ENCODE assay signal across 27 cellular contexts in the genomic region with DNA sequence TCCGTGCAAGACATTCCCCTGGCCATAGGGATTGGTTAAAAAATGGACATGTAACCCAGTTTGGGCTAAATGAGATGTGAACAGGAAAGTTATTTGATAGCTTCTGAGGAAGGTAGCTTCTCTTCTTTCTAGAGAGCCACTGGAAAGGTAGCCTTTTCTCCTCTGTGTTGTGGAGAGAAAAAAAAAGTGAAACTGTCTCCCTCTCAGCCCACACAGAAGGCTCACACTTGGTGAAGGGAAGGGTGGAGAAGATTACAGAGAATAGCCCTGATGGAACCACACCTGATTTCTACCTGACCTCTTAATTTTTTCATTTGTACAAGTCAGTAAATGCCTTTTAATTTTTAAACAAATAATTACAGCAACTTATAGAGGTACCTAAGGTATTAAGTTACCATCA. TPM values are rescaled to one million over a fixed set of nuclear protein-coding genes. Genes with fewer than 3 reads are reported as not detected.
A peak's percentile ranks its signal among the peaks of the same experiment; 100 is the strongest.
DNase-seq lines count a peak whose midpoint lies in the region; ATAC-seq, FAIRE-seq and TF ChIP-seq lines count a peak whose summit lies in the region.
"Had no signal": no experiment of that assay in that cellular context is flagged by ENCODE, and none has a peak within 500 bp of the region (broad histone marks: within the 10 kb centered on the region; RNA-seq: fewer than 3 reads in every experiment).

No MANE protein-coding gene starts in this region.

- POLR2A ChIA-PET in activated CD4-positive, alpha-beta T cell treated with anti-CD3 and anti-CD28 coated beads for 36 hours (lab: Charles Lee), result no interaction called here
- POLR2A ChIA-PET in activated CD4-positive, alpha-beta T cell treated with anti-CD3 and anti-CD28 coated beads, Interleukin-2, amount 10 ng/mL, durations not matched to agents 7 days and 5 days (lab: Charles Lee), result interaction anchor here (0.7 kb wide), 1 partner anchor 10 kb away, joined by 3 read pairs; no protein-coding TSS in a partner anchor

- 14% methylated on average over 1 of the region's 1 CpG for WGBS in right lobe of liver (ENCODE audit: insufficient coverage, low coverage, low lambda C conversion rate, missing lambda C conversion rate)

- no peak overlapping the region for H3K4me3 Mint-ChIP-seq in activated CD4-positive, alpha-beta T cell treated with anti-CD3 and anti-CD28 coated beads for 36 hours
- H3K4me3 Mint-ChIP-seq in activated CD4-positive, alpha-beta T cell treated with anti-CD3 and anti-CD28 coated beads, Interleukin-2, amount 10 ng/mL, durations not matched to agents 7 days and 5 days, result no peak overlapping the region
- H3K4me3 Mint-ChIP-seq in activated T-helper 2 cell treated with anti-CD3 and anti-CD28 coated beads, Interferon-gamma antibody, Interleukin-2, Interleukin-4, amounts not matched to agents 10 μg/mL and 5 μg/mL and 100 μg/mL, durations not matched to agents 14 hours and 24 hours and 36 hours (ENCODE audit: low read depth), result no peak overlapping the region
- H3K4me3 Mint-ChIP-seq: B cell; natural killer cell treated with Interleukin-12 subunit alpha and Interleukin-12 subunit beta and Interleukin-15 and Interleukin-18, amount 100 ng/mL, for 72 hours had no signal

- no peak for FAIRE-seq in frontal cortex (lab: Jason Lieb, UNC)

- TF ChIP-seq CTCF in right lobe of liver (IDR thresholded peaks at IDR 0.05), result no peak

- peaks cover 53% of the 10 kb centered on the region for H3K4me1 Mint-ChIP-seq in activated CD4-positive, alpha-beta T cell treated with anti-CD3 and anti-CD28 coated beads for 36 hours
- peaks cover 12% of the 10 kb centered on the region for H3K4me1 Mint-ChIP-seq in activated CD4-positive, alpha-beta T cell treated with anti-CD3 and anti-CD28 coated beads, Interleukin-2, amount 10 ng/mL, durations not matched to agents 7 days and 5 days
- peaks cover 57% of the 10 kb centered on the region for H3K4me1 Mint-ChIP-seq in activated T-helper 2 cell treated with anti-CD3 and anti-CD28 coated beads, Interferon-gamma antibody, Interleukin-2, Interleukin-4, amounts not matched to agents 10 μg/mL and 5 μg/mL and 100 μg/mL, durations not matched to agents 14 hours and 24 hours and 36 hours (ENCODE audit: low read depth)
- H3K4me1 Mint-ChIP-seq: B cell had no signal

- H3K36me3 Mint-ChIP-seq in activated CD4-positive, alpha-beta T cell treated with anti-CD3 and anti-CD28 coated beads for 36 hours (ENCODE audit: low read depth), result no peaks in the 10 kb centered on the region
- no peaks in the 10 kb centered on the region for H3K36me3 Mint-ChIP-seq in activated CD4-positive, alpha-beta T cell treated with anti-CD3 and anti-CD28 coated beads, Interleukin-2, amount 10 ng/mL, durations not matched to agents 7 days and 5 days (ENCODE audit: low read depth)
- H3K36me3 Mint-ChIP-seq in activated T-helper 2 cell treated with anti-CD3 and anti-CD28 coated beads, Interferon-gamma antibody, Interleukin-2, Interleukin-4, amounts not matched to agents 10 μg/mL and 5 μg/mL and 100 μg/mL, durations not matched to agents 14 hours and 24 hours and 36 hours (ENCODE audit: low read depth), result no peaks in the 10 kb centered on the region
- H3K36me3 Mint-ChIP-seq: natural killer cell treated with Interleukin-12 subunit alpha and Interleukin-12 subunit beta and Interleukin-15 and Interleukin-18, amount 100 ng/mL, for 72 hours had no signal

- H3K9me3 ChIP-seq in right lobe of liver, result no peaks in the 10 kb centered on the region
- no peaks in the 10 kb centered on the region for H3K9me3 ChIP-seq in SJCRH30 (replicated peaks)
- H3K9me3 ChIP-seq: Caco-2, left lung, Peyer's patch, SJSA1, transverse colon had no signal

- no peaks in the 10 kb centered on the region for H3K36me3 ChIP-seq in right lobe of liver
- H3K36me3 ChIP-seq in SJCRH30, result no peaks in the 10 kb centered on the region
- H3K36me3 ChIP-seq: left lung, Peyer's patch, SJSA1, transverse colon had no signal

- no peak overlapping the region for H3K27ac Mint-ChIP-seq in activated CD4-positive, alpha-beta T cell treated with anti-CD3 and anti-CD28 coated beads for 36 hours
- no peak overlapping the region for H3K27ac Mint-ChIP-seq in activated CD4-positive, alpha-beta T cell treated with anti-CD3 and anti-CD28 coated beads, Interleukin-2, amount 10 ng/mL, durations not matched to agents 7 days and 5 days
- peak overlapping the region; percentile 23 for H3K27ac Mint-ChIP-seq in activated T-helper 2 cell treated with anti-CD3 and anti-CD28 coated beads, Interferon-gamma antibody, Interleukin-2, Interleukin-4, amounts not matched to agents 10 μg/mL and 5 μg/mL and 100 μg/mL, durations not matched to agents 14 hours and 24 hours and 36 hours
- H3K27ac Mint-ChIP-seq: B cell; natural killer cell treated with Interleukin-12 subunit alpha and Interleukin-12 subunit beta and Interleukin-15 and Interleukin-18, amount 100 ng/mL, for 72 hours had no signal

- H3K27ac ChIP-seq in right lobe of liver (peak overlapping the region; percentile 66 to 86 (median 66)), SJCRH30 (no peak overlapping the region)
- H3K27ac ChIP-seq: HL-60, left lung, parathyroid adenoma, Peyer's patch, SJSA1, transverse colon had no signal

- intact Hi-C loops in activated CD4-positive, alpha-beta T cell treated with anti-CD3 and anti-CD28 coated beads for 36 hours (cut with DNase I, micrococcal nuclease), result loop anchor here in 1 of 2 experiments (10.0 kb wide), 1 partner anchor 561 kb away; no protein-coding TSS in a partner anchor
- intact Hi-C loops in activated T-helper 2 cell treated with anti-CD3 and anti-CD28 coated beads, Interferon-gamma antibody, Interleukin-2, Interleukin-4, amounts not matched to agents 10 μg/mL and 5 μg/mL and 100 μg/mL, durations not matched to agents 14 hours and 24 hours and 36 hours (cut with micrococcal nuclease), result loop anchor here (5.0 to 10.0 kb wide), 4 partner anchors 189 to 1451 kb away; a partner anchor contains a TSS
- intact Hi-C loops in right lobe of liver (cut with DNase I), result no loop called here

- H3K27me3 ChIP-seq in right lobe of liver (no peaks in the 10 kb centered on the region), SJCRH30 (no peaks in the 10 kb centered on the region)
- H3K27me3 ChIP-seq: Peyer's patch, SJSA1, transverse colon had no signal

- H3K4me3 ChIP-seq in right lobe of liver, result no peak overlapping the region
- H3K4me3 ChIP-seq in SJCRH30, result no peak overlapping the region
- H3K4me3 ChIP-seq: left lung, Peyer's patch, SJSA1, transverse colon had no signal

- TF ChIP-seq POLR2A in right lobe of liver (IDR thresholded peaks at IDR 0.05), result no peak

- DNase-seq in activated CD4-positive, alpha-beta T cell treated with anti-CD3 and anti-CD28 coated beads for 36 hours, result no peak
- no peak for DNase-seq in activated CD4-positive, alpha-beta T cell treated with anti-CD3 and anti-CD28 coated beads, Interleukin-2, amount 10 ng/mL, durations not matched to agents 7 days and 5 days
- DNase-seq in activated T-helper 2 cell treated with anti-CD3 and anti-CD28 coated beads, Interferon-gamma antibody, Interleukin-2, Interleukin-4, amounts not matched to agents 10 μg/mL and 5 μg/mL and 100 μg/mL, durations not matched to agents 14 hours and 24 hours and 36 hours (ENCODE audit: low spot score), result no peak
- DNase-seq in right lobe of liver (no peak), SJCRH30 (no peak), frontal cortex (ENCODE audit: low spot score in 2 of 2) (no peak)
- no peak for DNase-seq in activated effector memory CD4-positive, alpha-beta T cell treated with anti-CD3 and anti-CD28 coated beads, Interleukin-2, amount 50 U/mL, for 16 hours
- DNase-seq: 8988T; activated CD4-positive, alpha-beta T cell treated with anti-CD3 and anti-CD28 coated beads, Interleukin-2, amount 50 U/mL, for 1 hour; activated CD8-positive, alpha-beta memory T cell treated with anti-CD3 and anti-CD28 coated beads, Interleukin-2, amount 50 U/mL, for 48 hours; aorta; central memory CD4-positive, alpha-beta T cell; dermis blood vessel endothelial cell; glutamatergic neuron; left lung; NCI-H1105 treated with DMSO at 0.1 percent for 48 hours; NK-92 treated with Interleukin-12 subunit alpha and Interleukin-12 subunit beta, amount 100 ng/mL, for 24 hours; Peyer's patch; right cardiac atrium; transverse colon had no signal

- H3K27me3 Mint-ChIP-seq in activated CD4-positive, alpha-beta T cell treated with anti-CD3 and anti-CD28 coated beads for 36 hours, result peaks cover 9% of the 10 kb centered on the region
- peaks cover 27% of the 10 kb centered on the region for H3K27me3 Mint-ChIP-seq in activated CD4-positive, alpha-beta T cell treated with anti-CD3 and anti-CD28 coated beads, Interleukin-2, amount 10 ng/mL, durations not matched to agents 7 days and 5 days
- H3K27me3 Mint-ChIP-seq in activated T-helper 2 cell treated with anti-CD3 and anti-CD28 coated beads, Interferon-gamma antibody, Interleukin-2, Interleukin-4, amounts not matched to agents 10 μg/mL and 5 μg/mL and 100 μg/mL, durations not matched to agents 14 hours and 24 hours and 36 hours (ENCODE audit: low read depth), result peaks cover 19% of the 10 kb centered on the region

- no peaks in the 10 kb centered on the region for H3K9me3 Mint-ChIP-seq in activated CD4-positive, alpha-beta T cell treated with anti-CD3 and anti-CD28 coated beads for 36 hours (ENCODE audit: low read depth)
- H3K9me3 Mint-ChIP-seq in activated CD4-positive, alpha-beta T cell treated with anti-CD3 and anti-CD28 coated beads, Interleukin-2, amount 10 ng/mL, durations not matched to agents 7 days and 5 days, result no peaks in the 10 kb centered on the region
- no peaks in the 10 kb centered on the region for H3K9me3 Mint-ChIP-seq in activated T-helper 2 cell treated with anti-CD3 and anti-CD28 coated beads, Interferon-gamma antibody, Interleukin-2, Interleukin-4, amounts not matched to agents 10 μg/mL and 5 μg/mL and 100 μg/mL, durations not matched to agents 14 hours and 24 hours and 36 hours
- H3K9me3 Mint-ChIP-seq: natural killer cell treated with Interleukin-12 subunit alpha and Interleukin-12 subunit beta and Interleukin-15 and Interleukin-18, amount 100 ng/mL, for 72 hours had no signal

- peak; percentile 27 for ATAC-seq in activated CD4-positive, alpha-beta T cell treated with anti-CD3 and anti-CD28 coated beads for 36 hours
- peak; percentile 44 for ATAC-seq in GM21786 (IDR thresholded peaks at IDR 0.05; ENCODE audit: unreplicated experiment)
- peak; percentile 2 to 27 (median 15) for ATAC-seq in right lobe of liver
- ATAC-seq: left lung; natural killer cell treated with Interleukin-12 subunit alpha and Interleukin-12 subunit beta and Interleukin-15 and Interleukin-18, amount 100 ng/mL, for 72 hours; right cardiac atrium had no signal

- CTCF ChIA-PET in activated CD4-positive, alpha-beta T cell treated with anti-CD3 and anti-CD28 coated beads for 36 hours (lab: Charles Lee), result interaction anchor here (1.4 to 4.0 kb wide), 2 partner anchors 10 to 61 kb away, joined by 8 to 25 read pairs; no protein-coding TSS in a partner anchor
- CTCF ChIA-PET in activated CD4-positive, alpha-beta T cell treated with anti-CD3 and anti-CD28 coated beads, Interleukin-2, amount 10 ng/mL, durations not matched to agents 7 days and 5 days (lab: Charles Lee), result interaction anchor here (0.6 to 1.6 kb wide), 4 partner anchors 10 to 61 kb away, joined by 3 to 4 read pairs (median 3); no protein-coding TSS in a partner anchor

- H3K4me1 ChIP-seq in right lobe of liver (peaks cover 0 to 28% (median 14%) of the 10 kb centered on the region in 4 donors), SJCRH30 (no peaks in the 10 kb centered on the region)
- H3K4me1 ChIP-seq: parathyroid adenoma, Peyer's patch had no signal

RNA-seq across cellular contexts. Expression of a gene that starts 5.7 kb away (rescaled TPM):
- under 1 TPM; 0.93 to 0.96 TPM for total RNA-seq in activated CD4-positive, alpha-beta T cell treated with anti-CD3 and anti-CD28 coated beads for 36 hours
- under 1 TPM; 0.19 to 0.50 TPM for total RNA-seq in activated CD4-positive, alpha-beta T cell treated with anti-CD3 and anti-CD28 coated beads, Interleukin-2, amount 10 ng/mL, durations not matched to agents 7 days and 5 days
- 2.6 and 2.8 TPM in 2 replicates for total RNA-seq in activated T-helper 2 cell treated with anti-CD3 and anti-CD28 coated beads, Interferon-gamma antibody, Interleukin-2, Interleukin-4, amounts not matched to agents 10 μg/mL and 5 μg/mL and 100 μg/mL, durations not matched to agents 14 hours and 24 hours and 36 hours
- 10 to 100 TPM in 5 of 6 experiments, 1 to 10 TPM in 1; 9.6 to 17.7 (median 11.2) TPM for total RNA-seq in right lobe of liver
- total RNA-seq in SJCRH30 (2014; rRNA removed; shearing (Covaris generic)), result 6.7 and 7.1 TPM in 2 replicates
- 145 TPM for total RNA-seq in frontal cortex
- total RNA-seq: B cell had no signal
